Comparison of ENCODE assay signal across 1 cellular context in the genomic region with DNA sequence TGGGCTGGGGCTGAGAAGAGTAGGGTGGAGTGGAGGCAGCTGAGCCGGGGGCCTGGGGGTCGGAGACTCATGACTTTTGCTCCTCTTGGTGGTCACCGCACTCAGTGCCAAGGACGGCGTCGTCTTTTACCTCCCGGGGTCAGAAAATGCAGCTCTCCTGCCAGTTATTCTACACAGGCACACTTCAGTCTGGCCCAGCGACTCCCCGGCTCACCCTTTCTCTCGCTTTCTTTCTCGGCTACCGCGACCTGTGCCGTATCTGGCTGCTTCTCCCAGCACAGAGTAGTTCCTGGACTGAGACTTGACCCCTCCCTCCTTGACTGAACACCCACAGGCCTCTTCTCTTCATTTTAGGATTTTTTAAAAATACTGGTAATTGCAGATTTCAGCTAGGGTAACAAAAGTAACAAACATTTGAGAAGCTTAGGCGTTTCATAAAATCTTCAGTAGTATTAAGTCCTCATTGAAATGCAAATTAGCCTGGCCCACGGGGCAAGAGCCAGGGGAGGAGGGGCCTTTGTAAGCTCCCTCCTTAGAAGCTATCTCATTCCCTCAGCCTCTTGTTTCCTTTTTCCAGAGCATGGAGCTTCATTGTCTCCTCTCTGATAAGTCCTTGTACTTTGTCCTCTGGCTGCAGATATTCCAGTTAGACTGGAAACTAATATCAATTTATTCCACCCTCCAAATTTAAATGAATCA.
TF ChIP-seq lines count a peak whose summit lies in the region.

No MANE protein-coding gene starts in this region.

TF ChIP-seq in H1, 55 proteins besides CTCF, POLR2A, EP300 and RAD21:
- TF ChIP-seq CBX5 (IDR thresholded peaks at IDR 0.05; ENCODE audit: low read depth, low read length): no peak
- TF ChIP-seq TAF7 (optimal IDR thresholded peaks at IDR 0.05; ENCODE audit: borderline replicate concordance, low read depth, low read length): peak; percentile 0
- TF ChIP-seq KDM4A (IDR thresholded peaks at IDR 0.05; ENCODE audit: low read depth, low read length, severe bottlenecking): peak; percentile 11
